Comparison of ENCODE assay signal across 8 cellular contexts in genomic region chr1:215566556-215567490, GRCh38. TPM values are rescaled to one million over a fixed set of nuclear protein-coding genes. Genes with fewer than 3 reads are reported as not detected.
A peak's percentile ranks its signal among the peaks of the same experiment; 100 is the strongest.
DNase-seq lines count a peak whose midpoint lies in the region; ATAC-seq, FAIRE-seq and TF ChIP-seq lines count a peak whose summit lies in the region.

TSS of gene KCTD3 (plus strand) at chr1:215567304. CDS start at chr1:215567686, 382 bp downstream.

- peak within 1 kb of the TSS; percentile 92 for H3K4me2 ChIP-seq in keratinocyte (ENCODE audit: control insufficient read depth, extremely low read depth, insufficient read depth, low read depth, low read length)

- peaks cover 46% of the 10 kb centered on the region for H3K79me2 ChIP-seq in keratinocyte (ENCODE audit: control insufficient read depth, insufficient read depth, low read length)

- H2AFZ ChIP-seq in keratinocyte (ENCODE audit: control insufficient read depth, low read length): peak within 1 kb of the TSS; percentile 96

- peak; percentile 32 for FAIRE-seq in keratinocyte (lab: Jason Lieb, UNC)

- H3K9me1 ChIP-seq in keratinocyte (ENCODE audit: control insufficient read depth, extremely low read depth, insufficient read depth, low read length): no peaks in the 10 kb centered on the region

- ATAC-seq in HG02885 (IDR thresholded peaks at IDR 0.05; ENCODE audit: poor library complexity, unreplicated experiment): peak; percentile 63

- H3K9ac ChIP-seq in keratinocyte (ENCODE audit: control insufficient read depth, extremely low read depth, insufficient read depth, low read length): peak within 1 kb of the TSS; percentile 84

- no peaks in the 10 kb centered on the region for H4K20me1 ChIP-seq in keratinocyte (ENCODE audit: control insufficient read depth, extremely low read depth, insufficient read depth, low read length)

- dilution Hi-C loops in keratinocyte (cut with MboI; ENCODE audit: extremely low pct_ligation_motif_present, low sequenced_read_pairs): no loop called here

- no peaks in the 10 kb centered on the region for H3K9me3 ChIP-seq in keratinocyte (ENCODE audit: control insufficient read depth, low read depth, low read length)

- H3K27me3 ChIP-seq in keratinocyte (ENCODE audit: control insufficient read depth, extremely low read depth, insufficient read depth, low read length): no peaks in the 10 kb centered on the region

- peak in 2 of 3 experiments; percentile 1 to 7 for DNase-seq in activated CD8-positive, alpha-beta memory T cell treated with anti-CD3 and anti-CD28 coated beads for 48 hours (ENCODE audit: low read depth in 2 of 3, low spot score in 2 of 3)
- no peak for DNase-seq in activated CD8-positive, alpha-beta memory T cell treated with anti-CD3 and anti-CD28 coated beads for 24 hours
- peak; percentile 40 for DNase-seq in NCI-H1694 (lab: John Stamatoyannopoulos, UW)
- peak; percentile 69 for DNase-seq in T1000 (lab: John Stamatoyannopoulos, UW)
- peak; percentile 75 for DNase-seq in cerebellar cortex (ENCODE audit: low spot score)
- no peak for DNase-seq in keratinocyte (ENCODE audit: low read depth, low spot score)
- peak; percentile 21 for DNase-seq in smooth muscle cell of the brain vasculature (ENCODE audit: low read depth, low spot score)

- peak within 1 kb of the TSS; percentile 60 for H3K27ac ChIP-seq in keratinocyte (ENCODE audit: control insufficient read depth, insufficient read depth, low read length)

- peaks cover 25% of the 10 kb centered on the region for H3K4me1 ChIP-seq in keratinocyte (ENCODE audit: control insufficient read depth, extremely low read depth, insufficient read depth, low read length)

- no peak for TF ChIP-seq CTCF in keratinocyte (optimal IDR thresholded peaks at IDR 0.05 in 1 of 3, IDR thresholded peaks at IDR 0.05 in 1 of 3, conservative IDR thresholded peaks at IDR 0.05 in 1 of 3; ENCODE audit: extremely low read depth in 1 of 3, insufficient read depth in 2 of 3, low read length in 3 of 3)

- no peaks in the 10 kb centered on the region for H3K36me3 ChIP-seq in keratinocyte (ENCODE audit: control insufficient read depth in 2 of 2, extremely low read depth in 1 of 2, insufficient read depth in 2 of 2, low read length in 2 of 2)

- H3K4me3 ChIP-seq in keratinocyte (ENCODE audit: control insufficient read depth in 2 of 3, extremely low read depth in 1 of 3, insufficient read depth in 2 of 3, low read depth in 1 of 3, low read length in 3 of 3): peak within 1 kb of the TSS; percentile 74 to 89 (median 88)

RNA-seq across cellular contexts. Expression of gene KCTD3, which starts in this region (rescaled TPM):
- polyA plus RNA-seq in keratinocyte: 25.5 to 43.4 TPM (median 30.6 TPM) in 3 replicates
- 15.2 TPM for polyA plus RNA-seq in keratinocyte (2011; ENCODE audit: low read depth)
- 21.1 and 47.9 TPM in 2 replicates for polyA plus RNA-seq in keratinocyte (2011; cell fraction: cytosol; rRNA removed)
- 37.0 and 42.8 TPM in 2 replicates for polyA plus RNA-seq in keratinocyte (2011; cell fraction: nucleus; rRNA removed)
- polyA plus RNA-seq in keratinocyte (2012; ENCODE audit: low replicate concordance): 9.9 and 21.8 TPM in 2 replicates
- polyA minus RNA-seq in keratinocyte: 30.0 to 76.9 TPM (median 56.5 TPM) in 3 replicates
- polyA minus RNA-seq in keratinocyte (2011; cell fraction: cytosol; rRNA and poly(A)+ RNA removed): 24.4 TPM
- polyA minus RNA-seq in keratinocyte (2011; cell fraction: nucleus; rRNA and poly(A)+ RNA removed): 16.4 and 32.7 TPM in 2 replicates

Comparison
In these comparisons a context has a peak if more than half of its experiments do, and no peak if none do; other contexts are left out.
1. DNase-seq: peak in activated CD8-positive, alpha-beta memory T cell treated with anti-CD3 and anti-CD28 coated beads for 48 hours (2 of 3), NCI-H1694 (single experiment), T1000 (single experiment), cerebellar cortex (single experiment) and smooth muscle cell of the brain vasculature (single experiment); none in activated CD8-positive, alpha-beta memory T cell treated with anti-CD3 and anti-CD28 coated beads for 24 hours (single experiment) and keratinocyte (single experiment).